ENCODE assay signal across 20 cellular contexts in genomic region chr5:142920888-142921612, GRCh38.
A peak's percentile ranks its signal among the peaks of the same experiment; 100 is the strongest.
DNase-seq lines count a peak whose midpoint lies in the region; ATAC-seq, FAIRE-seq and TF ChIP-seq lines count a peak whose summit lies in the region.
"Had no signal": no experiment of that assay in that cellular context is flagged by ENCODE, and none has a peak within 500 bp of the region (broad histone marks: within the 10 kb centered on the region; RNA-seq: fewer than 3 reads in every experiment).

No MANE protein-coding gene starts in this region.

- intact Hi-C loops in body of pancreas (cut with DNase I) = no loop called here
- intact Hi-C loops in CD14-positive monocyte (cut with micrococcal nuclease) = loop anchor here in 1 of 2 donors (5.0 to 10.0 kb wide), 2 partner anchors 41 to 904 kb away; no protein-coding TSS in a partner anchor

- no peaks in the 10 kb centered on the region for H3K9me3 Mint-ChIP-seq in activated T-cell treated with anti-CD3 and anti-CD28 coated beads, Interleukin-2, amount 50 U/mL, for 72 hours
- H3K9me3 Mint-ChIP-seq in activated T-cell treated with anti-CD3 and anti-CD28 coated beads, Interleukin-2, amount 50 U/mL, for 24 hours = no peaks in the 10 kb centered on the region
- H3K9me3 Mint-ChIP-seq in CD14-positive monocyte (no peaks in the 10 kb centered on the region), mesothelial cell of epicardium (no peaks in the 10 kb centered on the region)

- FAIRE-seq in small intestine (lab: Jason Lieb, UNC) = no peak
- FAIRE-seq: HTR-8/SVneo had no signal

- H3K36me3 ChIP-seq in body of pancreas (replicated peaks in 1 of 2; ENCODE audit: insufficient read depth in 1 of 2, low read depth in 2 of 2) (no peaks in the 10 kb centered on the region), liver (ENCODE audit: control insufficient read depth in 4 of 4, insufficient read depth in 3 of 4, low read depth in 1 of 4, low read length in 3 of 4) (no peaks in the 10 kb centered on the region), small intestine (ENCODE audit: control insufficient read depth in 2 of 2, insufficient read depth in 2 of 2, low read length in 2 of 2) (no peaks in the 10 kb centered on the region)

- peak overlapping the region; percentile 34 for H3K27ac Mint-ChIP-seq in activated T-cell treated with anti-CD3 and anti-CD28 coated beads, Interleukin-2, amount 50 U/mL, for 72 hours
- no peak overlapping the region for H3K27ac Mint-ChIP-seq in activated T-cell treated with anti-CD3 and anti-CD28 coated beads, Interleukin-2, amount 50 U/mL, for 24 hours
- H3K27ac Mint-ChIP-seq in CD14-positive monocyte (peak overlapping the region in 2 of 7 donors; percentile 11 to 12), mesothelial cell of epicardium (no peak overlapping the region)

- H3K27me3 ChIP-seq in body of pancreas (no peaks in the 10 kb centered on the region), liver (ENCODE audit: control insufficient read depth in 4 of 4, insufficient read depth in 4 of 4, low read length in 3 of 4) (no peaks in the 10 kb centered on the region), small intestine (ENCODE audit: control insufficient read depth in 2 of 2, insufficient read depth in 2 of 2, low read length in 2 of 2) (no peaks in the 10 kb centered on the region)

- H3K4me3 ChIP-seq in body of pancreas (no peak overlapping the region), liver (ENCODE audit: low read depth in 1 of 3, low read length in 3 of 3) (no peak overlapping the region), small intestine (ENCODE audit: low read depth in 1 of 2, low read length in 2 of 2) (no peak overlapping the region)
- H3K4me3 ChIP-seq: SK-N-MC had no signal

- H3K27ac ChIP-seq in body of pancreas (peak overlapping the region; percentile 38 to 53 (median 52)), liver (ENCODE audit: low read depth in 1 of 2, low read length in 2 of 2) (peak overlapping the region; percentile 44 to 59), small intestine (ENCODE audit: low read depth in 1 of 2, low read length in 1 of 2) (no peak overlapping the region)
- H3K27ac ChIP-seq: 22Rv1, HL-60, SK-N-MC had no signal

- no peaks in the 10 kb centered on the region for H3K27me3 Mint-ChIP-seq in activated T-cell treated with anti-CD3 and anti-CD28 coated beads, Interleukin-2, amount 50 U/mL, for 72 hours (ENCODE audit: low read depth)
- no peaks in the 10 kb centered on the region for H3K27me3 Mint-ChIP-seq in activated T-cell treated with anti-CD3 and anti-CD28 coated beads, Interleukin-2, amount 50 U/mL, for 24 hours
- H3K27me3 Mint-ChIP-seq in CD14-positive monocyte (ENCODE audit: low read depth in 3 of 3) (peaks cover 0 to 3% (median 0%) of the 10 kb centered on the region in 3 donors), mesothelial cell of epicardium (ENCODE audit: low read depth) (no peaks in the 10 kb centered on the region)

- no peak for ATAC-seq in activated T-cell treated with anti-CD3 and anti-CD28 coated beads, Interleukin-2, amount 50 U/mL, for 72 hours (replicated peaks in 1 of 2)
- no peak for ATAC-seq in body of pancreas

- H3K4me3 Mint-ChIP-seq in activated T-cell treated with anti-CD3 and anti-CD28 coated beads, Interleukin-2, amount 50 U/mL, for 72 hours = no peak overlapping the region
- H3K4me3 Mint-ChIP-seq in activated T-cell treated with anti-CD3 and anti-CD28 coated beads, Interleukin-2, amount 50 U/mL, for 24 hours = no peak overlapping the region
- H3K4me3 Mint-ChIP-seq in CD14-positive monocyte (no peak overlapping the region), mesothelial cell of epicardium (no peak overlapping the region)

- H3K4me1 Mint-ChIP-seq in activated T-cell treated with anti-CD3 and anti-CD28 coated beads, Interleukin-2, amount 50 U/mL, for 72 hours (ENCODE audit: low read depth) = peaks cover 27% of the 10 kb centered on the region
- peaks cover 35% of the 10 kb centered on the region for H3K4me1 Mint-ChIP-seq in activated T-cell treated with anti-CD3 and anti-CD28 coated beads, Interleukin-2, amount 50 U/mL, for 24 hours (ENCODE audit: low read depth)
- H3K4me1 Mint-ChIP-seq in CD14-positive monocyte (peaks cover 42% of the 10 kb centered on the region), mesothelial cell of epicardium (peaks cover 7% of the 10 kb centered on the region)

- H3K36me3 Mint-ChIP-seq in activated T-cell treated with anti-CD3 and anti-CD28 coated beads, Interleukin-2, amount 50 U/mL, for 72 hours (ENCODE audit: insufficient read depth in 2 of 2) = peaks cover 0 to 2% of the 10 kb centered on the region in 2 donors
- peaks cover 13% of the 10 kb centered on the region for H3K36me3 Mint-ChIP-seq in activated T-cell treated with anti-CD3 and anti-CD28 coated beads, Interleukin-2, amount 50 U/mL, for 24 hours (ENCODE audit: low read depth)
- H3K36me3 Mint-ChIP-seq in CD14-positive monocyte (peaks cover 70 to 71% of the 10 kb centered on the region in 2 donors), mesothelial cell of epicardium (no peaks in the 10 kb centered on the region)

- TF ChIP-seq CTCF in body of pancreas (IDR thresholded peaks at IDR 0.05) = no peak
- TF ChIP-seq CTCF in liver (IDR thresholded peaks at IDR 0.05; ENCODE audit: low read depth, low read length, missing input control) = no peak
- TF ChIP-seq CTCF in CD14-positive monocyte (IDR thresholded peaks at IDR 0.05) = no peak
- no peak for TF ChIP-seq CTCF in mesothelial cell of epicardium (IDR thresholded peaks at IDR 0.05; ENCODE audit: unreplicated experiment)

- 61 to 63% methylated on average over 3 of the region's 3 CpGs for WGBS in body of pancreas, 2 donors
- WGBS in liver = 30% methylated on average over 3 of the region's 3 CpGs
- WGBS in small intestine, 3 donors = 42 to 73% (median 51%) methylated on average over 3 of the region's 3 CpGs

- no peak for DNase-seq in activated T-cell treated with anti-CD3 and anti-CD28 coated beads, Interleukin-2, amount 50 U/mL, for 72 hours
- no peak for DNase-seq in activated T-cell treated with anti-CD3 and anti-CD28 coated beads, Interleukin-2, amount 50 U/mL, for 24 hours
- no peak for DNase-seq in body of pancreas
- DNase-seq in small intestine = peak; percentile 12
- DNase-seq in CD14-positive monocyte (ENCODE audit: low spot score) = no peak
- DNase-seq in NCI-H2081 (lab: John Stamatoyannopoulos, UW) = no peak
- DNase-seq in mesothelial cell of epicardium (ENCODE audit: low spot score in 2 of 2, unreplicated experiment in 2 of 2) = no peak
- DNase-seq: DMS79; H7; MM.1S; NCI-H1092; NCI-H1436 treated with DMSO at 0.1 percent for 48 hours; NCI-H2029; NK-92 treated with Interleukin-12 subunit alpha and Interleukin-12 subunit beta, amount 100 ng/mL, for 24 hours; SHP77 had no signal

- H3K4me1 ChIP-seq in body of pancreas (peaks cover 41% of the 10 kb centered on the region), liver (ENCODE audit: control insufficient read depth in 4 of 4, insufficient read depth in 4 of 4, low read length in 3 of 4) (peaks cover 3 to 34% (median 32%) of the 10 kb centered on the region in 4 donors), small intestine (ENCODE audit: control insufficient read depth in 2 of 2, insufficient read depth in 1 of 2, low read depth in 1 of 2, low read length in 1 of 2) (peaks cover 3 to 6% of the 10 kb centered on the region in 2 donors)

- peak; percentile 23 to 58 for TF ChIP-seq RAD21 in liver (IDR thresholded peaks at IDR 0.05)

- H3K9me3 ChIP-seq in body of pancreas = no peaks in the 10 kb centered on the region
- no peaks in the 10 kb centered on the region for H3K9me3 ChIP-seq in liver (ENCODE audit: control insufficient read depth in 4 of 4, low read length in 3 of 4)
- no peaks in the 10 kb centered on the region for H3K9me3 ChIP-seq in small intestine (ENCODE audit: control insufficient read depth, low read depth)

- peak overlapping the region; percentile 19 to 53 for H3K9ac ChIP-seq in liver (ENCODE audit: low read depth in 1 of 2, low read length in 2 of 2)

- no peak for TF ChIP-seq POLR2A in body of pancreas (IDR thresholded peaks at IDR 0.05)

TF ChIP-seq in liver, 16 proteins besides CTCF, POLR2A, EP300 and RAD21:
- TF ChIP-seq FOXA1 (IDR thresholded peaks at IDR 0.05) = no peak
- TF ChIP-seq, protein P1, sequence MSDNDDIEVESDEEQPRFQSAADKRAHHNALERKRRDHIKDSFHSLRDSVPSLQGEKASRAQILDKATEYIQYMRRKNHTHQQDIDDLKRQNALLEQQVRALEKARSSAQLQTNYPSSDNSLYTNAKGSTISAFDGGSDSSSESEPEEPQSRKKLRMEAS (IDR thresholded peaks at IDR 0.05) = peak; percentile 19
- TF ChIP-seq GABPA (IDR thresholded peaks at IDR 0.05 in 1 of 2, conservative IDR thresholded peaks at IDR 0.05 in 1 of 2) = no peak
- peak; percentile 96 to 97 for TF ChIP-seq HNF4A (conservative IDR thresholded peaks at IDR 0.05)
- peak; percentile 87 for TF ChIP-seq HNF4G (IDR thresholded peaks at IDR 0.05)
- no peak for TF ChIP-seq YY1 (IDR thresholded peaks at IDR 0.05)
- peak; percentile 81 for TF ChIP-seq SP1 (IDR thresholded peaks at IDR 0.05)
- peak; percentile 37 for TF ChIP-seq ATF3 (IDR thresholded peaks at IDR 0.05)
- no peak for TF ChIP-seq FOXA2 (IDR thresholded peaks at IDR 0.05)
- peak; percentile 45 to 64 for TF ChIP-seq JUND (IDR thresholded peaks at IDR 0.05)
- peak; percentile 63 for TF ChIP-seq RXRA (IDR thresholded peaks at IDR 0.05)
TF ChIP-seq in liver: peak in this region for 7.

Comparison
In these comparisons a context has a peak if more than half of its experiments do, and no peak if none do; other contexts are left out.
1. H3K27ac ChIP-seq: peak in body of pancreas (4 of 4) and liver (2 of 2); none in small intestine (0 of 2).